In the genomic region with DNA sequence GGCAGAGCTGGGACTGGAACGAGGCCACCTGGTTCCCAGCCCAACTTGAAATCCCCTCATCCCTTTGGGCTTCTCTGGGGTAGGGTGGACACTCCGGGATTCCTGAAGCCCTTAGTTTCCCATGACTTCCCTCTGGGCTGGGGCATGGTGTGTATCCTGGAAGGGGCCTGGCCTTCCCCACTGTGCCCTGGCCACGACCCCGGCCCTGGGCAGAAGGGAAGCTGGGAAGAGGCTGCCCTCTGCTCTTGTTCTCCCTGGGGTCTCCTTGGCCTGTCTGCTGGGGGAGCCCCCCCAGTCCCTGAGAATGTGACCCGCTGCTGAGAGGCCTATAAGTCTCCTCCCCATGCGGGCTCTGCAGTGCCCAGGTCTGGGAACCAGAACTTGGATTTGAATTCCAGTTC, we compare ENCODE assay signal across 15 cellular contexts.
A peak's percentile ranks its signal among the peaks of the same experiment; 100 is the strongest.
DNase-seq lines count a peak whose midpoint lies in the region; ATAC-seq and TF ChIP-seq lines count a peak whose summit lies in the region.
"Had no signal": no experiment of that assay in that cellular context is flagged by ENCODE, and none has a peak within 500 bp of the region (broad histone marks: within the 10 kb centered on the region; RNA-seq: fewer than 3 reads in every experiment).

No MANE protein-coding gene starts in this region.

- H3K36me3 ChIP-seq in ACC112 (ENCODE audit: insufficient read depth, low read length) (no peaks in the 10 kb centered on the region), RWPE2 (ENCODE audit: low read depth) (no peaks in the 10 kb centered on the region), heart left ventricle (no peaks in the 10 kb centered on the region), neural progenitor cell (no peaks in the 10 kb centered on the region), body of pancreas (replicated peaks in 1 of 2; ENCODE audit: insufficient read depth in 1 of 2, low read depth in 2 of 2) (no peaks in the 10 kb centered on the region), testis (ENCODE audit: low read depth, missing control alignments) (no peaks in the 10 kb centered on the region)
- H3K36me3 ChIP-seq: neutrophil, tibial artery had no signal

- H3K79me2 ChIP-seq in ACC112 (ENCODE audit: control insufficient read depth, insufficient read depth, low read length, unreplicated experiment) = no peaks in the 10 kb centered on the region
- H3K79me2 ChIP-seq in neural progenitor cell (ENCODE audit: low read depth) = no peaks in the 10 kb centered on the region

- H3K9me3 Mint-ChIP-seq in neural progenitor cell = peaks cover 2% of the 10 kb centered on the region
- H3K9me3 Mint-ChIP-seq: T-cell had no signal

- H3K9ac ChIP-seq in neural progenitor cell = no peak overlapping the region

- H3K4me3 ChIP-seq in ACC112 (ENCODE audit: low read depth, low read length) (no peak overlapping the region), RWPE2 (ENCODE audit: severe bottlenecking) (no peak overlapping the region), heart left ventricle (no peak overlapping the region), neural progenitor cell (no peak overlapping the region), body of pancreas (no peak overlapping the region), testis (no peak overlapping the region)
- H3K4me3 ChIP-seq: tibial artery had no signal

- H3K27me3 ChIP-seq in ACC112 (ENCODE audit: insufficient read depth, low read length) (no peaks in the 10 kb centered on the region; the same call in none of the 2 replicates), RWPE2 (ENCODE audit: insufficient read depth, poor library complexity, severe bottlenecking) (no peaks in the 10 kb centered on the region), heart left ventricle (no peaks in the 10 kb centered on the region), neural progenitor cell (peaks cover 37% of the 10 kb centered on the region), body of pancreas (no peaks in the 10 kb centered on the region), testis (no peaks in the 10 kb centered on the region)
- H3K27me3 ChIP-seq: tibial artery had no signal

- peaks cover 16% of the 10 kb centered on the region for H3F3A ChIP-seq in neural progenitor cell (ENCODE audit: low read depth)

- no peaks in the 10 kb centered on the region for H3K36me3 Mint-ChIP-seq in neural progenitor cell
- H3K36me3 Mint-ChIP-seq: T-cell had no signal

- H4K20me1 ChIP-seq in neural progenitor cell (ENCODE audit: low read depth) = no peaks in the 10 kb centered on the region

- H3K27me3 Mint-ChIP-seq in neural progenitor cell (ENCODE audit: insufficient read depth, low read depth) = peaks cover 33% of the 10 kb centered on the region

- H3K9me3 ChIP-seq in RWPE2 (ENCODE audit: severe bottlenecking) (no peaks in the 10 kb centered on the region), heart left ventricle (no peaks in the 10 kb centered on the region), neural progenitor cell (ENCODE audit: low read depth) (no peaks in the 10 kb centered on the region), body of pancreas (no peaks in the 10 kb centered on the region), testis (no peaks in the 10 kb centered on the region)
- H3K9me3 ChIP-seq: neutrophil, tibial artery had no signal

- ATAC-seq in RWPE2 (ENCODE audit: low read depth) (no peak), heart left ventricle (peak in 3 of 4 donors; percentile 16 to 43 (median 33)), GM18873 (IDR thresholded peaks at IDR 0.05; ENCODE audit: low FRiP score, unreplicated experiment) (no peak), body of pancreas (no peak)
- no peak for ATAC-seq in activated CD4-positive, CD25-positive, alpha-beta regulatory T cell treated with anti-CD3 and anti-CD28 coated beads, Interleukin-2, amount 50 U/mL, for 24 hours
- ATAC-seq: T-cell had no signal

- peak; percentile 52 for DNase-seq in RWPE2 (ENCODE audit: low spot score)
- peak in 3 of 5 donors; percentile 36 to 73 (median 41) for DNase-seq in heart left ventricle
- no peak for DNase-seq in neural progenitor cell (ENCODE audit: low spot score)
- no peak for DNase-seq in body of pancreas
- no peak for DNase-seq in testis
- DNase-seq: ACHN; activated naive CD4-positive, alpha-beta T cell; NCI-H774; stimulated activated CD4-positive, alpha-beta T cell treated with anti-CD3 and anti-CD28 coated beads, Interleukin-4, amount 100 ng/mL, for 4 hours; T-cell had no signal

- H3K27ac Mint-ChIP-seq in neural progenitor cell = no peak overlapping the region
- H3K27ac Mint-ChIP-seq: T-cell had no signal

- H3K4me2 ChIP-seq in neural progenitor cell = no peak overlapping the region

- TF ChIP-seq POLR2A in heart left ventricle (IDR thresholded peaks at IDR 0.05) = no peak
- no peak for TF ChIP-seq POLR2A in body of pancreas (IDR thresholded peaks at IDR 0.05)
- TF ChIP-seq POLR2A in testis (IDR thresholded peaks at IDR 0.05) = no peak

- H3K27ac ChIP-seq in ACC112 (ENCODE audit: low read depth, low read length) (no peak overlapping the region), RWPE2 (ENCODE audit: poor library complexity, severe bottlenecking) (no peak overlapping the region), heart left ventricle (peak overlapping the region in 10 of 12 donors; percentile 36 to 77 (median 58)), neural progenitor cell (no peak overlapping the region), body of pancreas (no peak overlapping the region), testis (peak overlapping the region in 1 of 2 donors; percentile 20)
- H3K27ac ChIP-seq: neutrophil, tibial artery had no signal

- peak overlapping the region; percentile 43 for H3K4me3 Mint-ChIP-seq in neural progenitor cell
- H3K4me3 Mint-ChIP-seq: T-cell had no signal

- TF ChIP-seq CTCF in RWPE2 (IDR thresholded peaks at IDR 0.05; ENCODE audit: poor library complexity, severe bottlenecking) (no peak), heart left ventricle (IDR thresholded peaks at IDR 0.05) (no peak), neural progenitor cell (IDR thresholded peaks at IDR 0.05) (no peak), body of pancreas (IDR thresholded peaks at IDR 0.05) (no peak), testis (IDR thresholded peaks at IDR 0.05) (no peak)

- intact Hi-C loops in heart left ventricle (cut with DNase I) (no loop called here), body of pancreas (cut with DNase I) (no loop called here), testis (cut with DNase I; ENCODE audit: low total_unique reads) (no loop called here)

- peaks cover 9% of the 10 kb centered on the region for H3K4me1 ChIP-seq in ACC112 (ENCODE audit: control insufficient read depth, insufficient read depth, low read length, unreplicated experiment)
- H3K4me1 ChIP-seq in RWPE2 (ENCODE audit: insufficient read depth, poor library complexity, severe bottlenecking) = peaks cover 8% of the 10 kb centered on the region
- H3K4me1 ChIP-seq in heart left ventricle = peaks cover 0 to 36% (median 22%) of the 10 kb centered on the region in 12 donors
- peaks cover 34% of the 10 kb centered on the region for H3K4me1 ChIP-seq in neural progenitor cell
- H3K4me1 ChIP-seq in body of pancreas = no peaks in the 10 kb centered on the region
- peaks cover 25% of the 10 kb centered on the region for H3K4me1 ChIP-seq in testis

- WGBS in heart left ventricle, 4 donors = 73 to 80% (median 76%) methylated on average over 2 to 6 of the region's 6 CpGs
- 85 to 89% methylated on average over 4 to 6 of the region's 6 CpGs for WGBS in body of pancreas, 2 donors
- 75 to 90% methylated on average over 2 to 6 of the region's 6 CpGs for WGBS in testis, 2 donors

- H2AFZ ChIP-seq in ACC112 (ENCODE audit: low read length, unreplicated experiment) = peak overlapping the region; percentile 53
- H2AFZ ChIP-seq in neural progenitor cell (replicated peaks) = no peak overlapping the region

- H3K4me1 Mint-ChIP-seq in neural progenitor cell = peaks cover 59% of the 10 kb centered on the region
- H3K4me1 Mint-ChIP-seq: T-cell had no signal

Comparison
In these comparisons a context has a peak if more than half of its experiments do, and no peak if none do; other contexts are left out.
1. H3K27ac ChIP-seq: peak in heart left ventricle (10 of 12); none in ACC112 (single experiment), RWPE2 (single experiment), neural progenitor cell (single experiment) and body of pancreas (0 of 4).
2. ATAC-seq: peak in heart left ventricle (3 of 4); none in RWPE2 (single experiment), GM18873 (single experiment), activated CD4-positive, CD25-positive, alpha-beta regulatory T cell treated with anti-CD3 and anti-CD28 coated beads, Interleukin-2, amount 50 U/mL, for 24 hours (0 of 2) and body of pancreas (single experiment).
3. DNase-seq: peak in RWPE2 (single experiment) and heart left ventricle (3 of 5); none in neural progenitor cell (single experiment), body of pancreas (0 of 4) and testis (single experiment).